In genomic region chr1:47752560-47752959, GRCh38 we compare ENCODE assay signal across 14 cellular contexts.
"Had no signal": no experiment of that assay in that cellular context is flagged by ENCODE, and none has a peak within 500 bp of the region (broad histone marks: within the 10 kb centered on the region; RNA-seq: fewer than 3 reads in every experiment).

No MANE protein-coding gene starts in this region.

- H3K36me3 Mint-ChIP-seq: activated naive CD4-positive, alpha-beta T cell treated with anti-CD3 and anti-CD28 coated beads, Interleukin-2, amount 50 U/mL, for 24 hours; WTC11 had no signal

- ATAC-seq: activated CD8-positive, alpha-beta T cell treated with anti-CD3 and anti-CD28 coated beads, Interleukin-2, amount 10 ng/mL, durations not matched to agents 7 days and 5 days; gastrocnemius medialis had no signal

- H3K27me3 ChIP-seq: brain microvascular endothelial cell, gastrocnemius medialis had no signal

- H3K9me3 Mint-ChIP-seq: activated naive CD4-positive, alpha-beta T cell treated with anti-CD3 and anti-CD28 coated beads, Interleukin-2, amount 50 U/mL, for 24 hours; stimulated activated naive CD8-positive, alpha-beta T cell treated with anti-CD3 and anti-CD28 coated beads, Interleukin-15, Interleukin-2, amounts not matched to agents 100 ng/mL and 50 ng/mL, for 24 hours; WTC11 had no signal

- H3K9me3 ChIP-seq: gastrocnemius medialis, neutrophil, SK-N-SH had no signal

- H3K9me2 ChIP-seq: SK-N-SH had no signal

- H3K4me1 ChIP-seq: gastrocnemius medialis had no signal

- H3K4me2 ChIP-seq: SK-N-SH had no signal

- H3K4me3 ChIP-seq: dorsolateral prefrontal cortex, gastrocnemius medialis had no signal

- H3K27ac Mint-ChIP-seq: activated CD8-positive, alpha-beta T cell treated with anti-CD3 and anti-CD28 coated beads, Interleukin-2, amount 10 ng/mL, durations not matched to agents 7 days and 5 days; activated naive CD4-positive, alpha-beta T cell treated with anti-CD3 and anti-CD28 coated beads, Interleukin-2, amount 50 U/mL, for 24 hours; stimulated activated naive CD8-positive, alpha-beta T cell treated with anti-CD3 and anti-CD28 coated beads, Interleukin-15, Interleukin-2, amounts not matched to agents 100 ng/mL and 50 ng/mL, for 24 hours; WTC11 had no signal

- H3K36me3 ChIP-seq: brain microvascular endothelial cell, gastrocnemius medialis, neutrophil had no signal

- H3K4me1 Mint-ChIP-seq: activated naive CD4-positive, alpha-beta T cell treated with anti-CD3 and anti-CD28 coated beads, Interleukin-2, amount 50 U/mL, for 24 hours had no signal

- H3K9ac ChIP-seq: SK-N-SH had no signal

- H3K4me3 Mint-ChIP-seq: activated CD8-positive, alpha-beta T cell treated with anti-CD3 and anti-CD28 coated beads, Interleukin-2, amount 10 ng/mL, durations not matched to agents 7 days and 5 days; activated naive CD4-positive, alpha-beta T cell treated with anti-CD3 and anti-CD28 coated beads, Interleukin-2, amount 50 U/mL, for 24 hours; stimulated activated naive CD8-positive, alpha-beta T cell treated with anti-CD3 and anti-CD28 coated beads, Interleukin-15, Interleukin-2, amounts not matched to agents 100 ng/mL and 50 ng/mL, for 24 hours; WTC11 had no signal

- DNase-seq: activated CD4-positive, alpha-beta T cell treated with anti-CD3 and anti-CD28 coated beads for 48 hours; activated CD8-positive, alpha-beta T cell treated with anti-CD3 and anti-CD28 coated beads, Interleukin-2, amount 10 ng/mL, durations not matched to agents 7 days and 5 days; activated effector memory CD4-positive, alpha-beta T cell treated with Interleukin-2 at 50 U/mL for 16 hours; amniotic stem cell; brain microvascular endothelial cell; gastrocnemius medialis; SK-N-SH; stimulated activated CD4-positive, alpha-beta T cell treated with anti-CD3 and anti-CD28 coated beads, Interleukin-4, amount 100 ng/mL, for 1 hour; stimulated activated CD8-positive, alpha-beta memory T cell treated with anti-CD3 and anti-CD28 coated beads, Interleukin-4, amount 100 ng/mL, for 48 hours had no signal

- H3K27ac ChIP-seq: brain microvascular endothelial cell, gastrocnemius medialis, neutrophil had no signal
